Comparison of ENCODE assay signal across 1 cellular context in the genomic region with DNA sequence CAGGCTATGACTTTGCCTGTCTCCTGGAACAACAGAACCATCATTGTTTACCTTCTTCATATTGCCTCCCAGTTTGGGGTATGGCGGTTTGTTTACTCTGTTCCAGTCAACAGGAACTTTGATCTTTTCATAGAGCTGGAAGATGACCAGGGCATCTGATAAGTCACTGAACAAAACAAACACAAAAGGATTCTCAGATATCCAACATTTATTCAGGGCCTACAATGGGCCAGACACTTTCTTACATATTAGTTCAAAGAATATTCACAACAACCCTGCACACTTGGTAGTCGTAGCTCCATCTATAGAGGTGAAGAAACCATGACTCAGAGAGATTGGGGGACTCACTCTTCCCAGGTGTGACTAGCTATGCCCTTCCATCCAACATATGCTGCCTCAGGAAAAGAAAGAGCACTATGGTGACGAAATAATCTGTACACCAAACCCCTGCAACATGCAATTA.
TF ChIP-seq lines count a peak whose summit lies in the region.

No MANE protein-coding gene starts in this region.

TF ChIP-seq in HepG2, 621 proteins besides CTCF, POLR2A, EP300 and RAD21 (continues in another document):
- TF ChIP-seq TBX2 (CRISPR knock-in tag; IDR thresholded peaks at IDR 0.05; ENCODE audit: borderline replicate concordance) (peak; percentile 89; the same call in 1 of the 2 replicates), ZNF12 (CRISPR knock-in tag; IDR thresholded peaks at IDR 0.05) (0 out of 2 replicates have a peak, but pooled peaks have one; percentile 12), STAG1 (CRISPR knock-in tag; IDR thresholded peaks at IDR 0.05) (0 out of 2 replicates have a peak, but pooled peaks have one; percentile 1), ZNF282 (IDR thresholded peaks at IDR 0.05; ENCODE audit: partially characterized antibody) (no peak), ZSCAN29 (CRISPR knock-in tag; conservative IDR thresholded peaks at IDR 0.05) (0 out of 2 replicates have a peak, but pooled peaks have one; percentile 21), CREB1 (IDR thresholded peaks at IDR 0.05) (no peak), CREB1 (CRISPR knock-in tag; IDR thresholded peaks at IDR 0.05) (peak; percentile 57), HDAC1 (CRISPR knock-in tag; IDR thresholded peaks at IDR 0.05) (peak; percentile 74; the same call in 1 of the 2 replicates), BHLHE40 (IDR thresholded peaks at IDR 0.05; ENCODE audit: low read length) (no peak), ZNF124 (CRISPR knock-in tag; IDR thresholded peaks at IDR 0.05) (0 out of 2 replicates have a peak, but pooled peaks have one; percentile 53), ATF1 (CRISPR knock-in tag; IDR thresholded peaks at IDR 0.05) (peak; percentile 50; the same call in 1 of the 2 replicates), GATAD2A (CRISPR knock-in tag; IDR thresholded peaks at IDR 0.05) (peak; percentile 96), ZNF44 (CRISPR knock-in tag; IDR thresholded peaks at IDR 0.05) (0 out of 2 replicates have a peak, but pooled peaks have one; percentile 31), ZNF768 (CRISPR knock-in tag; IDR thresholded peaks at IDR 0.05) (no peak), SRY (CRISPR knock-in tag; IDR thresholded peaks at IDR 0.05) (no peak), ZNF788 (CRISPR knock-in tag; IDR thresholded peaks at IDR 0.05; ENCODE audit: borderline replicate concordance) (0 out of 2 replicates have a peak, but pooled peaks have one; percentile 28), ZNF7 (CRISPR knock-in tag; IDR thresholded peaks at IDR 0.05) (no peak), KDM3A (CRISPR knock-in tag; IDR thresholded peaks at IDR 0.05; ENCODE audit: low read depth) (no peak), ZMYM2 (CRISPR knock-in tag; IDR thresholded peaks at IDR 0.05) (no peak), FOXO1 (CRISPR knock-in tag; IDR thresholded peaks at IDR 0.05) (peak; percentile 98), CHCHD3 (CRISPR knock-in tag; IDR thresholded peaks at IDR 0.05) (no peak)
- TF ChIP-seq, protein P1, sequence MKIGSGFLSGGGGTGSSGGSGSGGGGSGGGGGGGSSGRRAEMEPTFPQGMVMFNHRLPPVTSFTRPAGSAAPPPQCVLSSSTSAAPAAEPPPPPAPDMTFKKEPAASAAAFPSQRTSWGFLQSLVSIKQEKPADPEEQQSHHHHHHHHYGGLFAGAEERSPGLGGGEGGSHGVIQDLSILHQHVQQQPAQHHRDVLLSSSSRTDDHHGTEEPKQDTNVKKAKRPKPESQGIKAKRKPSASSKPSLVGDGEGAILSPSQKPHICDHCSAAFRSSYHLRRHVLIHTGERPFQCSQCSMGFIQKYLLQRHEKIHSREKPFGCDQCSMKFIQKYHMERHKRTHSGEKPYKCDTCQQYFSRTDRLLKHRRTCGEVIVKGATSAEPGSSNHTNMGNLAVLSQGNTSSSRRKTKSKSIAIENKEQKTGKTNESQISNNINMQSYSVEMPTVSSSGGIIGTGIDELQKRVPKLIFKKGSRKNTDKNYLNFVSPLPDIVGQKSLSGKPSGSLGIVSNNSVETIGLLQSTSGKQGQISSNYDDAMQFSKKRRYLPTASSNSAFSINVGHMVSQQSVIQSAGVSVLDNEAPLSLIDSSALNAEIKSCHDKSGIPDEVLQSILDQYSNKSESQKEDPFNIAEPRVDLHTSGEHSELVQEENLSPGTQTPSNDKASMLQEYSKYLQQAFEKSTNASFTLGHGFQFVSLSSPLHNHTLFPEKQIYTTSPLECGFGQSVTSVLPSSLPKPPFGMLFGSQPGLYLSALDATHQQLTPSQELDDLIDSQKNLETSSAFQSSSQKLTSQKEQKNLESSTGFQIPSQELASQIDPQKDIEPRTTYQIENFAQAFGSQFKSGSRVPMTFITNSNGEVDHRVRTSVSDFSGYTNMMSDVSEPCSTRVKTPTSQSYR (CRISPR knock-in tag; IDR thresholded peaks at IDR 0.05; ENCODE audit: borderline replicate concordance), result peak; percentile 11; the same call in 1 of the 2 replicates
- TF ChIP-seq, protein P2, sequence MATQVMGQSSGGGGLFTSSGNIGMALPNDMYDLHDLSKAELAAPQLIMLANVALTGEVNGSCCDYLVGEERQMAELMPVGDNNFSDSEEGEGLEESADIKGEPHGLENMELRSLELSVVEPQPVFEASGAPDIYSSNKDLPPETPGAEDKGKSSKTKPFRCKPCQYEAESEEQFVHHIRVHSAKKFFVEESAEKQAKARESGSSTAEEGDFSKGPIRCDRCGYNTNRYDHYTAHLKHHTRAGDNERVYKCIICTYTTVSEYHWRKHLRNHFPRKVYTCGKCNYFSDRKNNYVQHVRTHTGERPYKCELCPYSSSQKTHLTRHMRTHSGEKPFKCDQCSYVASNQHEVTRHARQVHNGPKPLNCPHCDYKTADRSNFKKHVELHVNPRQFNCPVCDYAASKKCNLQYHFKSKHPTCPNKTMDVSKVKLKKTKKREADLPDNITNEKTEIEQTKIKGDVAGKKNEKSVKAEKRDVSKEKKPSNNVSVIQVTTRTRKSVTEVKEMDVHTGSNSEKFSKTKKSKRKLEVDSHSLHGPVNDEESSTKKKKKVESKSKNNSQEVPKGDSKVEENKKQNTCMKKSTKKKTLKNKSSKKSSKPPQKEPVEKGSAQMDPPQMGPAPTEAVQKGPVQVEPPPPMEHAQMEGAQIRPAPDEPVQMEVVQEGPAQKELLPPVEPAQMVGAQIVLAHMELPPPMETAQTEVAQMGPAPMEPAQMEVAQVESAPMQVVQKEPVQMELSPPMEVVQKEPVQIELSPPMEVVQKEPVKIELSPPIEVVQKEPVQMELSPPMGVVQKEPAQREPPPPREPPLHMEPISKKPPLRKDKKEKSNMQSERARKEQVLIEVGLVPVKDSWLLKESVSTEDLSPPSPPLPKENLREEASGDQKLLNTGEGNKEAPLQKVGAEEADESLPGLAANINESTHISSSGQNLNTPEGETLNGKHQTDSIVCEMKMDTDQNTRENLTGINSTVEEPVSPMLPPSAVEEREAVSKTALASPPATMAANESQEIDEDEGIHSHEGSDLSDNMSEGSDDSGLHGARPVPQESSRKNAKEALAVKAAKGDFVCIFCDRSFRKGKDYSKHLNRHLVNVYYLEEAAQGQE (IDR thresholded peaks at IDR 0.05; ENCODE audit: borderline replicate concordance in 1 of 2, low read depth in 1 of 2, low read length in 2 of 2), result no peak; a peak in 1 of 4 replicates
- TF ChIP-seq, protein P3, sequence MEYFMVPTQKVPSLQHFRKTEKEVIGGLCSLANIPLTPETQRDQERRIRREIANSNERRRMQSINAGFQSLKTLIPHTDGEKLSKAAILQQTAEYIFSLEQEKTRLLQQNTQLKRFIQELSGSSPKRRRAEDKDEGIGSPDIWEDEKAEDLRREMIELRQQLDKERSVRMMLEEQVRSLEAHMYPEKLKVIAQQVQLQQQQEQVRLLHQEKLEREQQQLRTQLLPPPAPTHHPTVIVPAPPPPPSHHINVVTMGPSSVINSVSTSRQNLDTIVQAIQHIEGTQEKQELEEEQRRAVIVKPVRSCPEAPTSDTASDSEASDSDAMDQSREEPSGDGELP (IDR thresholded peaks at IDR 0.05; ENCODE audit: borderline replicate concordance, low read depth), result peak; percentile 45; the same call in 1 of the 2 replicates
- TF ChIP-seq, protein P4, sequence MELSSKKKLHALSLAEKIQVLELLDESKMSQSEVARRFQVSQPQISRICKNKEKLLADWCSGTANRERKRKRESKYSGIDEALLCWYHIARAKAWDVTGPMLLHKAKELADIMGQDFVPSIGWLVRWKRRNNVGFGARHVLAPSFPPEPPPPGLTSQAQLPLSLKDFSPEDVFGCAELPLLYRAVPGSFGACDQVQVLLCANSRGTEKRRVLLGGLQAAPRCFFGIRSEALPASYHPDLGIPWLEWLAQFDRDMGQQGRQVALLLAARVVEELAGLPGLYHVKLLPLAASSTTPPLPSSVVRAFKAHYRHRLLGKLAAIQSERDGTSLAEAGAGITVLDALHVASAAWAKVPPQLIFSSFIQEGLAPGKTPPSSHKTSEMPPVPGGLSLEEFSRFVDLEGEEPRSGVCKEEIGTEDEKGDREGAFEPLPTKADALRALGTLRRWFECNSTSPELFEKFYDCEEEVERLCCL (CRISPR knock-in tag; IDR thresholded peaks at IDR 0.05; ENCODE audit: borderline replicate concordance), result no peak
- TF ChIP-seq, protein P5, sequence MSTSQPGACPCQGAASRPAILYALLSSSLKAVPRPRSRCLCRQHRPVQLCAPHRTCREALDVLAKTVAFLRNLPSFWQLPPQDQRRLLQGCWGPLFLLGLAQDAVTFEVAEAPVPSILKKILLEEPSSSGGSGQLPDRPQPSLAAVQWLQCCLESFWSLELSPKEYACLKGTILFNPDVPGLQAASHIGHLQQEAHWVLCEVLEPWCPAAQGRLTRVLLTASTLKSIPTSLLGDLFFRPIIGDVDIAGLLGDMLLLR (CRISPR knock-in tag; IDR thresholded peaks at IDR 0.05), result no peak
- TF ChIP-seq, protein P6, sequence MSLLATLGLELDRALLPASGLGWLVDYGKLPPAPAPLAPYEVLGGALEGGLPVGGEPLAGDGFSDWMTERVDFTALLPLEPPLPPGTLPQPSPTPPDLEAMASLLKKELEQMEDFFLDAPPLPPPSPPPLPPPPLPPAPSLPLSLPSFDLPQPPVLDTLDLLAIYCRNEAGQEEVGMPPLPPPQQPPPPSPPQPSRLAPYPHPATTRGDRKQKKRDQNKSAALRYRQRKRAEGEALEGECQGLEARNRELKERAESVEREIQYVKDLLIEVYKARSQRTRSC (CRISPR knock-in tag; IDR thresholded peaks at IDR 0.05; ENCODE audit: low read depth), result no peak
- TF ChIP-seq, protein P7, sequence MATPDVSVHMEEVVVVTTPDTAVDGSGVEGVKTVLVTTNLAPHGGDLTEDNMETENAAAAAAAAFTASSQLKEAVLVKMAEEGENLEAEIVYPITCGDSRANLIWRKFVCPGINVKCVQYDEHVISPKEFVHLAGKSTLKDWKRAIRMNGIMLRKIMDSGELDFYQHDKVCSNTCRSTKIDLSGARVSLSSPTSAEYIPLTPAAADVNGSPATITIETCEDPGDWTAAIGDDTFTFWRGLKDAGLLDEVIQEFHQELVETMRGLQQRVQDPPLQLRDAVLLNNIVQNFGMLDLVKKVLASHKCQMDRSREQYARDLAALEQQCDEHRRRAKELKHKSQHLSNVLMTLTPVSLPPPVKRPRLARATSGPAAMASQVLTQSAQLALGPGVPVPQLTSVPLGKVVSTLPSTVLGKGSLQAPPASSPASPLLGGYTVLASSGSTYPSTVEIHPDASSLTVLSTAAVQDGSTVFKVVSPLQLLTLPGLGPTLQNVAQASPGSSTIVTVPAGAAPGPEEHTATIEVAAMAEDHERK (CRISPR knock-in tag; IDR thresholded peaks at IDR 0.05; ENCODE audit: low read depth), result 0 out of 2 replicates have a peak, but pooled peaks have one; percentile 21
- TF ChIP-seq, protein P8, sequence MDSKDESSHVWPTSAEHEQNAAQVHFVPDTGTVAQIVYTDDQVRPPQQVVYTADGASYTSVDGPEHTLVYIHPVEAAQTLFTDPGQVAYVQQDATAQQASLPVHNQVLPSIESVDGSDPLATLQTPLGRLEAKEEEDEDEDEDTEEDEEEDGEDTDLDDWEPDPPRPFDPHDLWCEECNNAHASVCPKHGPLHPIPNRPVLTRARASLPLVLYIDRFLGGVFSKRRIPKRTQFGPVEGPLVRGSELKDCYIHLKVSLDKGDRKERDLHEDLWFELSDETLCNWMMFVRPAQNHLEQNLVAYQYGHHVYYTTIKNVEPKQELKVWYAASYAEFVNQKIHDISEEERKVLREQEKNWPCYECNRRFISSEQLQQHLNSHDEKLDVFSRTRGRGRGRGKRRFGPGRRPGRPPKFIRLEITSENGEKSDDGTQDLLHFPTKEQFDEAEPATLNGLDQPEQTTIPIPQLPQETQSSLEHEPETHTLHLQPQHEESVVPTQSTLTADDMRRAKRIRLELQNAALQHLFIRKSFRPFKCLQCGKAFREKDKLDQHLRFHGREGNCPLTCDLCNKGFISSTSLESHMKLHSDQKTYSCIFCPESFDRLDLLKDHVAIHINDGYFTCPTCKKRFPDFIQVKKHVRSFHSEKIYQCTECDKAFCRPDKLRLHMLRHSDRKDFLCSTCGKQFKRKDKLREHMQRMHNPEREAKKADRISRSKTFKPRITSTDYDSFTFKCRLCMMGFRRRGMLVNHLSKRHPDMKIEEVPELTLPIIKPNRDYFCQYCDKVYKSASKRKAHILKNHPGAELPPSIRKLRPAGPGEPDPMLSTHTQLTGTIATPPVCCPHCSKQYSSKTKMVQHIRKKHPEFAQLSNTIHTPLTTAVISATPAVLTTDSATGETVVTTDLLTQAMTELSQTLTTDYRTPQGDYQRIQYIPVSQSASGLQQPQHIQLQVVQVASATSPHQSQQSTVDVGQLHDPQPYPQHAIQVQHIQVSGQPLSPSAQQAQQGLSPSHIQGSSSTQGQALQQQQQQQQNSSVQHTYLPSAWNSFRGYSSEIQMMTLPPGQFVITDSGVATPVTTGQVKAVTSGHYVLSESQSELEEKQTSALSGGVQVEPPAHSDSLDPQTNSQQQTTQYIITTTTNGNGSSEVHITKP (CRISPR knock-in tag; IDR thresholded peaks at IDR 0.05; ENCODE audit: low read depth), result peak; percentile 50; the same call in 1 of the 2 replicates
- TF ChIP-seq, protein P9, sequence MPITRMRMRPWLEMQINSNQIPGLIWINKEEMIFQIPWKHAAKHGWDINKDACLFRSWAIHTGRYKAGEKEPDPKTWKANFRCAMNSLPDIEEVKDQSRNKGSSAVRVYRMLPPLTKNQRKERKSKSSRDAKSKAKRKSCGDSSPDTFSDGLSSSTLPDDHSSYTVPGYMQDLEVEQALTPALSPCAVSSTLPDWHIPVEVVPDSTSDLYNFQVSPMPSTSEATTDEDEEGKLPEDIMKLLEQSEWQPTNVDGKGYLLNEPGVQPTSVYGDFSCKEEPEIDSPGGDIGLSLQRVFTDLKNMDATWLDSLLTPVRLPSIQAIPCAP (CRISPR knock-in tag; IDR thresholded peaks at IDR 0.05; ENCODE audit: low read depth), result no peak
- TF ChIP-seq, protein P10, sequence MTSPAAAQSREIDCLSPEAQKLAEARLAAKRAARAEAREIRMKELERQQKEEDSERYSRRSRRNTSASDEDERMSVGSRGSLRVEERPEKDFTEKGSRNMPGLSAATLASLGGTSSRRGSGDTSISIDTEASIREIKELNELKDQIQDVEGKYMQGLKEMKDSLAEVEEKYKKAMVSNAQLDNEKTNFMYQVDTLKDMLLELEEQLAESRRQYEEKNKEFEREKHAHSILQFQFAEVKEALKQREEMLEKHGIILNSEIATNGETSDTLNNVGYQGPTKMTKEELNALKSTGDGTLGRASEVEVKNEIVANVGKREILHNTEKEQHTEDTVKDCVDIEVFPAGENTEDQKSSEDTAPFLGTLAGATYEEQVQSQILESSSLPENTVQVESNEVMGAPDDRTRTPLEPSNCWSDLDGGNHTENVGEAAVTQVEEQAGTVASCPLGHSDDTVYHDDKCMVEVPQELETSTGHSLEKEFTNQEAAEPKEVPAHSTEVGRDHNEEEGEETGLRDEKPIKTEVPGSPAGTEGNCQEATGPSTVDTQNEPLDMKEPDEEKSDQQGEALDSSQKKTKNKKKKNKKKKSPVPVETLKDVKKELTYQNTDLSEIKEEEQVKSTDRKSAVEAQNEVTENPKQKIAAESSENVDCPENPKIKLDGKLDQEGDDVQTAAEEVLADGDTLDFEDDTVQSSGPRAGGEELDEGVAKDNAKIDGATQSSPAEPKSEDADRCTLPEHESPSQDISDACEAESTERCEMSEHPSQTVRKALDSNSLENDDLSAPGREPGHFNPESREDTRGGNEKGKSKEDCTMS (CRISPR knock-in tag; conservative IDR thresholded peaks at IDR 0.05), result no peak
- TF ChIP-seq, protein P11, sequence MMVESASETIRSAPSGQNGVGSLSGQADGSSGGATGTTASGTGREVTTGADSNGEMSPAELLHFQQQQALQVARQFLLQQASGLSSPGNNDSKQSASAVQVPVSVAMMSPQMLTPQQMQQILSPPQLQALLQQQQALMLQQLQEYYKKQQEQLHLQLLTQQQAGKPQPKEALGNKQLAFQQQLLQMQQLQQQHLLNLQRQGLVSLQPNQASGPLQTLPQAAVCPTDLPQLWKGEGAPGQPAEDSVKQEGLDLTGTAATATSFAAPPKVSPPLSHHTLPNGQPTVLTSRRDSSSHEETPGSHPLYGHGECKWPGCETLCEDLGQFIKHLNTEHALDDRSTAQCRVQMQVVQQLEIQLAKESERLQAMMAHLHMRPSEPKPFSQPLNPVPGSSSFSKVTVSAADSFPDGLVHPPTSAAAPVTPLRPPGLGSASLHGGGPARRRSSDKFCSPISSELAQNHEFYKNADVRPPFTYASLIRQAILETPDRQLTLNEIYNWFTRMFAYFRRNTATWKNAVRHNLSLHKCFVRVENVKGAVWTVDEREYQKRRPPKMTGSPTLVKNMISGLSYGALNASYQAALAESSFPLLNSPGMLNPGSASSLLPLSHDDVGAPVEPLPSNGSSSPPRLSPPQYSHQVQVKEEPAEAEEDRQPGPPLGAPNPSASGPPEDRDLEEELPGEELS (CRISPR knock-in tag; IDR thresholded peaks at IDR 0.05), result peak; percentile 98
